ENCODE assay signal across 16 cellular contexts in genomic region chr1:7389786-7390603, GRCh38.
A peak's percentile ranks its signal among the peaks of the same experiment; 100 is the strongest.
DNase-seq lines count a peak whose midpoint lies in the region; ATAC-seq, FAIRE-seq and TF ChIP-seq lines count a peak whose summit lies in the region.
"Had no signal": no experiment of that assay in that cellular context is flagged by ENCODE, and none has a peak within 500 bp of the region (broad histone marks: within the 10 kb centered on the region; RNA-seq: fewer than 3 reads in every experiment).

No MANE protein-coding gene starts in this region.

- H3K79me2 ChIP-seq in astrocyte (ENCODE audit: insufficient read depth, low read length) = no peaks in the 10 kb centered on the region

- H3K9me3 ChIP-seq in astrocyte (ENCODE audit: insufficient read depth, low read depth, low read length) = no peaks in the 10 kb centered on the region
- H3K9me3 ChIP-seq in kidney (ENCODE audit: control insufficient read depth in 1 of 2, low read length in 2 of 2) = no peaks in the 10 kb centered on the region
- peaks cover 0 to 2% (median under 1%) of the 10 kb centered on the region in 8 donors for H3K9me3 ChIP-seq in spleen
- no peaks in the 10 kb centered on the region for H3K9me3 ChIP-seq in transverse colon
- H3K9me3 ChIP-seq: body of pancreas had no signal

- TF ChIP-seq CTCF in astrocyte (IDR thresholded peaks at IDR 0.05; ENCODE audit: insufficient read depth, low read depth, low read length) = no peak
- no peak for TF ChIP-seq CTCF in kidney (IDR thresholded peaks at IDR 0.05; ENCODE audit: borderline replicate concordance, extremely low read depth, insufficient read depth)
- no peak for TF ChIP-seq CTCF in spleen (IDR thresholded peaks at IDR 0.05 in 8 of 11, conservative IDR thresholded peaks at IDR 0.05 in 3 of 11)
- no peak for TF ChIP-seq CTCF in transverse colon (IDR thresholded peaks at IDR 0.05)
- TF ChIP-seq CTCF in omental fat pad (IDR thresholded peaks at IDR 0.05) = no peak

- H3K9ac ChIP-seq in astrocyte (ENCODE audit: low read length) (peak overlapping the region; percentile 51), kidney (ENCODE audit: low read length in 2 of 2) (no peak overlapping the region)

- no peak for TF ChIP-seq POLR2A in spleen (IDR thresholded peaks at IDR 0.05)
- no peak for TF ChIP-seq POLR2A in transverse colon (IDR thresholded peaks at IDR 0.05)

- 69 to 87% (median 74%) methylated on average over 16 to 18 of the region's 18 CpGs for WGBS in spleen, 5 donors
- WGBS in transverse colon (ENCODE audit: low coverage in 1 of 2), 2 donors = 72% methylated on average over 18 of the region's 18 CpGs; no CpG with 5 or more reads in 1 of the 2 donors

- no peak overlapping the region for H3K27ac Mint-ChIP-seq in astrocyte (ENCODE audit: unreplicated experiment)
- H3K27ac Mint-ChIP-seq: CD4-positive, alpha-beta T cell; GM23338; stimulated activated naive B cell treated with anti-CD40 and anti-IgM and Interleukin-4, amounts not matched to agents 10 μg/mL and 1 μg/mL and 100 μg/mL, for 72 hours had no signal

- H2AFZ ChIP-seq in astrocyte (ENCODE audit: low read depth, low read length) = peak overlapping the region; percentile 75
- H2AFZ ChIP-seq: GM23338 had no signal

- TF ChIP-seq EP300 in transverse colon (IDR thresholded peaks at IDR 0.05; ENCODE audit: low read depth) = no peak

- peak overlapping the region; percentile 30 for H3K4me2 ChIP-seq in astrocyte (ENCODE audit: low read length)
- H3K4me2 ChIP-seq: GM23338 had no signal

- H3K27ac ChIP-seq in astrocyte (ENCODE audit: low read depth, low read length) (peak overlapping the region; percentile 8), kidney (ENCODE audit: low read depth in 2 of 2, low read length in 2 of 2) (no peak overlapping the region), spleen (peak overlapping the region; percentile 27 to 83 (median 72)), transverse colon (peak overlapping the region in 2 of 4 donors; percentile 21 to 30)
- H3K27ac ChIP-seq: epithelial cell of prostate, HL-60 had no signal

- no peaks in the 10 kb centered on the region for H4K20me1 ChIP-seq in astrocyte (ENCODE audit: insufficient read depth, low read length)

- H3K27me3 Mint-ChIP-seq in astrocyte (ENCODE audit: low read depth, unreplicated experiment) = peaks cover 6% of the 10 kb centered on the region
- H3K27me3 Mint-ChIP-seq: CD4-positive, alpha-beta T cell; stimulated activated naive B cell treated with anti-CD40 and anti-IgM and Interleukin-4, amounts not matched to agents 10 μg/mL and 1 μg/mL and 100 μg/mL, for 72 hours had no signal

- no peak for ATAC-seq in omental fat pad (ENCODE audit: low FRiP score)
- ATAC-seq: body of pancreas; stimulated activated naive B cell treated with anti-CD40 and anti-IgM and Interleukin-4, amounts not matched to agents 10 μg/mL and 1 μg/mL and 100 μg/mL, for 72 hours had no signal

- H3K36me3 Mint-ChIP-seq in astrocyte (ENCODE audit: low read depth, unreplicated experiment) = no peaks in the 10 kb centered on the region
- H3K36me3 Mint-ChIP-seq: stimulated activated naive B cell treated with anti-CD40 and anti-IgM and Interleukin-4, amounts not matched to agents 10 μg/mL and 1 μg/mL and 100 μg/mL, for 72 hours had no signal

- H3K4me1 ChIP-seq in astrocyte (ENCODE audit: insufficient read depth, low read length) (peaks cover 29% of the 10 kb centered on the region), kidney (ENCODE audit: control insufficient read depth in 1 of 2, insufficient read depth in 1 of 2, low read depth in 1 of 2, low read length in 2 of 2) (peaks cover 6 to 7% of the 10 kb centered on the region in 2 donors), spleen (peaks cover 8 to 37% (median 25%) of the 10 kb centered on the region in 6 donors), transverse colon (peaks cover 0 to 14% (median 3%) of the 10 kb centered on the region in 4 donors)

- in situ Hi-C loops in transverse colon (cut with MboI; ENCODE audit: low pct_ligation_motif_present in 1 of 4, low pct_unique_long_range_greater_than_20kb in 1 of 4, low sequenced_read_pairs in 3 of 4) = no loop called here

- H3K4me3 ChIP-seq in astrocyte (ENCODE audit: insufficient read depth, low read depth, low read length) (no peak overlapping the region), kidney (ENCODE audit: low read length in 2 of 2) (no peak overlapping the region), spleen (no peak overlapping the region), transverse colon (no peak overlapping the region)
- H3K4me3 ChIP-seq: body of pancreas, GM23338 had no signal

- H3K9me3 Mint-ChIP-seq in astrocyte (ENCODE audit: unreplicated experiment) = peaks cover 8% of the 10 kb centered on the region
- H3K9me3 Mint-ChIP-seq: CD4-positive, alpha-beta T cell had no signal

- peaks cover 16% of the 10 kb centered on the region for H3K4me1 Mint-ChIP-seq in astrocyte (ENCODE audit: low read depth, unreplicated experiment)
- H3K4me1 Mint-ChIP-seq: stimulated activated naive B cell treated with anti-CD40 and anti-IgM and Interleukin-4, amounts not matched to agents 10 μg/mL and 1 μg/mL and 100 μg/mL, for 72 hours had no signal

- H3K27me3 ChIP-seq in astrocyte (ENCODE audit: insufficient read depth, low read length) = no peaks in the 10 kb centered on the region
- no peaks in the 10 kb centered on the region for H3K27me3 ChIP-seq in spleen (replicated peaks in 1 of 7)
- no peaks in the 10 kb centered on the region for H3K27me3 ChIP-seq in transverse colon
- H3K27me3 ChIP-seq: body of pancreas had no signal

- no peaks in the 10 kb centered on the region for H3K36me3 ChIP-seq in astrocyte (ENCODE audit: insufficient read depth, low read length)
- H3K36me3 ChIP-seq in kidney (ENCODE audit: control insufficient read depth in 1 of 2, insufficient read depth in 2 of 2, low read length in 2 of 2) = no peaks in the 10 kb centered on the region
- no peaks in the 10 kb centered on the region for H3K36me3 ChIP-seq in spleen
- no peaks in the 10 kb centered on the region for H3K36me3 ChIP-seq in transverse colon

- FAIRE-seq in astrocyte (lab: Jason Lieb, UNC) (no peak), kidney (lab: Jason Lieb, UNC) (no peak)
- FAIRE-seq: G401.6 had no signal

- DNase-seq in M059J (ENCODE audit: low read depth) (peak; percentile 66), astrocyte (ENCODE audit: low read depth) (peak; percentile 26), kidney (peak; percentile 69), spleen (peak; percentile 68), NCI-H446 treated with DMSO at 0.1 percent for 48 hours (lab: John Stamatoyannopoulos, UW) (no peak), transverse colon (no peak), omental fat pad (ENCODE audit: low spot score) (no peak)
- DNase-seq: body of pancreas; CD4-positive, alpha-beta T cell; mesendoderm; stimulated activated CD4-positive, alpha-beta T cell treated with anti-CD3 and anti-CD28 coated beads, Interleukin-4, amount 100 ng/mL, for 1 hour; stimulated activated naive B cell treated with anti-CD40 and anti-IgM and Interleukin-4, amounts not matched to agents 10 μg/mL and 1 μg/mL and 100 μg/mL, for 72 hours had no signal

- no peak overlapping the region for H3K4me3 Mint-ChIP-seq in astrocyte (ENCODE audit: unreplicated experiment)
- H3K4me3 Mint-ChIP-seq: CD4-positive, alpha-beta T cell; GM23338; stimulated activated naive B cell treated with anti-CD40 and anti-IgM and Interleukin-4, amounts not matched to agents 10 μg/mL and 1 μg/mL and 100 μg/mL, for 72 hours had no signal

- intact Hi-C loops in kidney (cut with DNase I) = no loop called here
- intact Hi-C loops in spleen (cut with DNase I; ENCODE audit: low total_unique reads) = loop anchor here (5.0 kb wide), 1 partner anchor 42 kb away; no protein-coding TSS in a partner anchor
- intact Hi-C loops in transverse colon (cut with DNase I; ENCODE audit: low total_unique reads) = no loop called here

Comparison
In these comparisons a context has a peak if more than half of its experiments do, and no peak if none do; other contexts are left out.
1. DNase-seq: peak in M059J (single experiment), astrocyte (single experiment), kidney (single experiment) and spleen (single experiment); none in NCI-H446 treated with DMSO at 0.1 percent for 48 hours (single experiment), transverse colon (single experiment) and omental fat pad (single experiment).
2. H3K27ac ChIP-seq: peak in astrocyte (single experiment) and spleen (8 of 8); none in kidney (0 of 2).